ENCODE assay signal across 9 cellular contexts in genomic region chr6:165663736-165664552, GRCh38. TPM values are rescaled to one million over a fixed set of nuclear protein-coding genes. Genes with fewer than 3 reads are reported as not detected.
A peak's percentile ranks its signal among the peaks of the same experiment; 100 is the strongest.
DNase-seq lines count a peak whose midpoint lies in the region; ATAC-seq and TF ChIP-seq lines count a peak whose summit lies in the region.
"Had no signal": no experiment of that assay in that cellular context is flagged by ENCODE, and none has a peak within 500 bp of the region (broad histone marks: within the 10 kb centered on the region; RNA-seq: fewer than 3 reads in every experiment).

No MANE protein-coding gene starts in this region.

- no peaks in the 10 kb centered on the region for H4K20me1 ChIP-seq in PC-3 (ENCODE audit: low read length)

- ATAC-seq in CD4-positive, CD25-positive, alpha-beta regulatory T cell (ENCODE audit: low read depth in 2 of 2), result no peak
- peak; percentile 9 for ATAC-seq in PC-3

- no peaks in the 10 kb centered on the region for H3K9me2 ChIP-seq in PC-3 (replicated peaks; ENCODE audit: low read length)

- peak in 1 of 3 donors; percentile 1 for DNase-seq in CD4-positive, CD25-positive, alpha-beta regulatory T cell
- DNase-seq in PC-3, result no peak
- peak; percentile 18 for DNase-seq in globus pallidus (ENCODE audit: low spot score)
- DNase-seq in osteocyte (ENCODE audit: extremely low spot score, unreplicated experiment), result no peak
- DNase-seq in activated gamma-delta T cell (lab: John Stamatoyannopoulos, UW), result no peak
- no peak for DNase-seq in SKM-1 treated with dmso at 0.1 percent for 144 hours (lab: John Stamatoyannopoulos, UW; ENCODE audit: unreplicated experiment)
- DNase-seq in superior temporal gyrus (ENCODE audit: extremely low spot score), result no peak
- DNase-seq in AG20443 (ENCODE audit: low spot score), result no peak
- DNase-seq: effector CD8-positive, alpha-beta T cell had no signal

- H3K9me3 Mint-ChIP-seq in CD4-positive, CD25-positive, alpha-beta regulatory T cell, result peaks cover 0 to 5% (median 0%) of the 10 kb centered on the region in 7 donors
- H3K9me3 Mint-ChIP-seq in osteocyte (ENCODE audit: unreplicated experiment), result no peaks in the 10 kb centered on the region

- no peaks in the 10 kb centered on the region for H3K9me3 ChIP-seq in CD4-positive, CD25-positive, alpha-beta regulatory T cell (ENCODE audit: control insufficient read depth in 2 of 2, low read length in 2 of 2)
- H3K9me3 ChIP-seq in PC-3 (ENCODE audit: low read length), result no peaks in the 10 kb centered on the region

- H3K4me2 ChIP-seq in PC-3 (ENCODE audit: low read length), result peak overlapping the region; percentile 80

- peaks cover 0 to 9% (median 2%) of the 10 kb centered on the region in 4 donors for H3K4me1 Mint-ChIP-seq in CD4-positive, CD25-positive, alpha-beta regulatory T cell
- H3K4me1 Mint-ChIP-seq in osteocyte (ENCODE audit: unreplicated experiment), result peaks cover 23% of the 10 kb centered on the region

- no peak overlapping the region for H3K27ac ChIP-seq in CD4-positive, CD25-positive, alpha-beta regulatory T cell (ENCODE audit: insufficient read depth, low read length, poor library complexity, severe bottlenecking)
- no peak overlapping the region for H3K27ac ChIP-seq in PC-3 (ENCODE audit: low read length)

- POLR2A ChIA-PET in PC-3 (lab: Charles Lee; ENCODE audit: unreplicated experiment), result no interaction called here

- H3K27me3 ChIP-seq in CD4-positive, CD25-positive, alpha-beta regulatory T cell (ENCODE audit: control insufficient read depth, insufficient read depth, low read length), result peaks cover 10% of the 10 kb centered on the region
- peaks cover 58% of the 10 kb centered on the region for H3K27me3 ChIP-seq in PC-3 (ENCODE audit: low read length)

- peaks cover 38% of the 10 kb centered on the region for H3K27me3 Mint-ChIP-seq in CD4-positive, CD25-positive, alpha-beta regulatory T cell
- peaks cover 61% of the 10 kb centered on the region for H3K27me3 Mint-ChIP-seq in osteocyte (ENCODE audit: unreplicated experiment)

- no peaks in the 10 kb centered on the region for H3K79me2 ChIP-seq in PC-3 (ENCODE audit: low read length)

- intact Hi-C loops in PC-3 (cut with micrococcal nuclease), result loop anchor here (5.0 to 10.0 kb wide), 3 partner anchors 92 to 219 kb away; no protein-coding TSS in a partner anchor

- no peak overlapping the region for H3K27ac Mint-ChIP-seq in CD4-positive, CD25-positive, alpha-beta regulatory T cell
- peak overlapping the region; percentile 65 for H3K27ac Mint-ChIP-seq in osteocyte (ENCODE audit: unreplicated experiment)

- BruUV-seq in PC-3 (replicated peaks; lab: Mats Ljungman, UMichigan), result no TSS peak

- no peaks in the 10 kb centered on the region for H3K4me1 ChIP-seq in CD4-positive, CD25-positive, alpha-beta regulatory T cell (ENCODE audit: control insufficient read depth, insufficient read depth, low read length, poor library complexity, severe bottlenecking)
- H3K4me1 ChIP-seq in PC-3 (ENCODE audit: insufficient read depth, low read length), result peaks cover 4% of the 10 kb centered on the region; the same call in 1 of the 2 replicates

- peak overlapping the region in 3 of 4 donors; percentile 10 to 77 (median 42) for H3K4me3 Mint-ChIP-seq in CD4-positive, CD25-positive, alpha-beta regulatory T cell
- H3K4me3 Mint-ChIP-seq in osteocyte (ENCODE audit: unreplicated experiment), result peak overlapping the region; percentile 84

- TF ChIP-seq CTCF in PC-3 (conservative IDR thresholded peaks at IDR 0.05; ENCODE audit: low read depth, low read length) (no peak), osteocyte (IDR thresholded peaks at IDR 0.05) (no peak)

- no peaks in the 10 kb centered on the region for H3K36me3 Mint-ChIP-seq in CD4-positive, CD25-positive, alpha-beta regulatory T cell
- H3K36me3 Mint-ChIP-seq in osteocyte (ENCODE audit: unreplicated experiment), result no peaks in the 10 kb centered on the region

- H3K36me3 ChIP-seq in CD4-positive, CD25-positive, alpha-beta regulatory T cell (ENCODE audit: control insufficient read depth, insufficient read depth, low read length), result no peaks in the 10 kb centered on the region
- no peaks in the 10 kb centered on the region for H3K36me3 ChIP-seq in PC-3 (ENCODE audit: low read depth, low read length)

- no peak overlapping the region for H3K4me3 ChIP-seq in CD4-positive, CD25-positive, alpha-beta regulatory T cell (ENCODE audit: low read depth, low read length)
- peak overlapping the region; percentile 58 for H3K4me3 ChIP-seq in PC-3 (ENCODE audit: low read length)

- peak overlapping the region; percentile 57; the same call in 1 of the 2 replicates for H2AFZ ChIP-seq in PC-3 (ENCODE audit: low read length)

- H3F3A ChIP-seq in PC-3 (ENCODE audit: low read length, unreplicated experiment), result no peaks in the 10 kb centered on the region

- CTCF ChIA-PET in PC-3 (lab: Charles Lee), result no interaction called here

- H3K9ac ChIP-seq in PC-3 (ENCODE audit: low read length), result no peak overlapping the region

RNA-seq across cellular contexts. Expression of gene PDE10A, which starts 0.9 kb away (rescaled TPM):
- total RNA-seq in CD4-positive, CD25-positive, alpha-beta regulatory T cell, result not detected
- polyA plus RNA-seq in CD4-positive, CD25-positive, alpha-beta regulatory T cell, result not detected
- total RNA-seq in PC-3 (2014; rRNA removed) (0.92 and 2.1 TPM in 2 replicates), osteocyte (7.3 and 9.8 TPM in 2 replicates)
